10 cellular contexts compared by ENCODE assay signal in genomic region chr2:71614976-71615768, GRCh38.
A peak's percentile ranks its signal among the peaks of the same experiment; 100 is the strongest.
DNase-seq lines count a peak whose midpoint lies in the region; ATAC-seq and TF ChIP-seq lines count a peak whose summit lies in the region.
"Had no signal": no experiment of that assay in that cellular context is flagged by ENCODE, and none has a peak within 500 bp of the region (broad histone marks: within the 10 kb centered on the region; RNA-seq: fewer than 3 reads in every experiment).

No MANE protein-coding gene starts in this region.

- TF ChIP-seq CTCF in foreskin fibroblast (IDR thresholded peaks at IDR 0.05; ENCODE audit: low read depth, low read length), result no peak

- no peak overlapping the region for H2BK12ac ChIP-seq in neuronal stem cell (ENCODE audit: low read length)

- H3K27ac Mint-ChIP-seq in activated naive CD8-positive, alpha-beta T cell treated with anti-CD3 and anti-CD28 coated beads for 36 hours, result no peak overlapping the region
- H3K27ac Mint-ChIP-seq: B cell had no signal

- no peak overlapping the region for H2AFZ ChIP-seq in neuronal stem cell (ENCODE audit: low read length)

- no peak overlapping the region for H3K18ac ChIP-seq in neuronal stem cell (ENCODE audit: low read length)

- no peaks in the 10 kb centered on the region for H3K36me3 Mint-ChIP-seq in activated naive CD8-positive, alpha-beta T cell treated with anti-CD3 and anti-CD28 coated beads for 36 hours

- H3K4me3 Mint-ChIP-seq in activated naive CD8-positive, alpha-beta T cell treated with anti-CD3 and anti-CD28 coated beads for 36 hours, result no peak overlapping the region
- H3K4me3 Mint-ChIP-seq: B cell had no signal

- no peaks in the 10 kb centered on the region for H3K4me1 Mint-ChIP-seq in activated naive CD8-positive, alpha-beta T cell treated with anti-CD3 and anti-CD28 coated beads for 36 hours
- H3K4me1 Mint-ChIP-seq: B cell had no signal

- peaks cover 1% of the 10 kb centered on the region for H3K79me1 ChIP-seq in neuronal stem cell (ENCODE audit: low read depth, low read length)

- no peaks in the 10 kb centered on the region for H3K9me3 Mint-ChIP-seq in activated naive CD8-positive, alpha-beta T cell treated with anti-CD3 and anti-CD28 coated beads for 36 hours

- no CpG with 5 or more reads among the region's 9 CpGs for WGBS in neuronal stem cell (ENCODE audit: extremely low coverage in 2 of 2, insufficient read length in 2 of 2, insufficient replicate concordance in 1 of 2), 2 donors
- WGBS in aorta, 2 donors, result 9 to 15% methylated on average over 9 of the region's 9 CpGs

- intact Hi-C loops in aorta (cut with DNase I), result loop anchor here (5.0 to 10.0 kb wide), 5 partner anchors 87 to 532 kb away; partner anchors contain the start of gene CYP26B1 (in 2 of the 2)

- H3K4me2 ChIP-seq in neuronal stem cell (ENCODE audit: insufficient read depth, low read length, poor library complexity, severe bottlenecking), result no peak overlapping the region

- H4K91ac ChIP-seq in neuronal stem cell (ENCODE audit: low read depth, low read length, poor library complexity), result no peak overlapping the region

- peak overlapping the region; percentile 26 for H2BK5ac ChIP-seq in neuronal stem cell (ENCODE audit: low read length)

- H3K27ac ChIP-seq in neuronal stem cell (replicated peaks; ENCODE audit: low read length) (no peak overlapping the region), aorta (ENCODE audit: low read depth in 1 of 2, low read length in 2 of 2) (peak overlapping the region; percentile 45 to 73)

- H3K9me3 ChIP-seq in neuronal stem cell (replicated peaks in 1 of 2; ENCODE audit: control insufficient read depth in 2 of 2, insufficient read depth in 1 of 2, low read depth in 1 of 2, low read length in 2 of 2) (peaks cover 0 to 3% of the 10 kb centered on the region in 2 donors), aorta (ENCODE audit: control insufficient read depth, low read length) (no peaks in the 10 kb centered on the region)

- ATAC-seq in aorta (ENCODE audit: low FRiP score), result peak; percentile 86

- H3K23ac ChIP-seq in neuronal stem cell (ENCODE audit: low read depth, low read length, poor library complexity), result no peak overlapping the region

- no peak overlapping the region for H2AK5ac ChIP-seq in neuronal stem cell (ENCODE audit: low read depth, low read length)

- peak overlapping the region; percentile 68 for H4K8ac ChIP-seq in neuronal stem cell (ENCODE audit: low read depth, low read length)

- H3K4me1 ChIP-seq in neuronal stem cell (ENCODE audit: control insufficient read depth in 2 of 2, insufficient read depth in 1 of 2, low read depth in 1 of 2, low read length in 2 of 2), result peaks cover 0 to 1% of the 10 kb centered on the region in 2 donors
- H3K4me1 ChIP-seq in aorta (ENCODE audit: control insufficient read depth in 1 of 2, insufficient read depth in 2 of 2, low read length in 2 of 2), result peaks cover 0 to 3% of the 10 kb centered on the region in 2 donors

- peak overlapping the region; percentile 7 for H3K9ac ChIP-seq in neuronal stem cell (ENCODE audit: low read depth, low read length, poor library complexity)

- no peak overlapping the region for H3K4me3 ChIP-seq in foreskin fibroblast (ENCODE audit: low read depth in 1 of 2, low read length in 2 of 2)
- no peak overlapping the region for H3K4me3 ChIP-seq in neuronal stem cell (ENCODE audit: low read length in 2 of 2)
- no peak overlapping the region for H3K4me3 ChIP-seq in aorta (ENCODE audit: low read length in 2 of 2)

- H3K27me3 ChIP-seq in neuronal stem cell (ENCODE audit: control insufficient read depth in 3 of 3, insufficient read depth in 3 of 3, low read depth in 1 of 3, low read length in 3 of 3) (peaks cover 0 to 6% (median 0%) of the 10 kb centered on the region in 3 experiments), aorta (ENCODE audit: control insufficient read depth in 1 of 2, insufficient read depth in 2 of 2, low read length in 1 of 2) (no peaks in the 10 kb centered on the region)

- DNase-seq in activated T-cell treated with anti-CD3 and anti-CD28 coated beads, Interleukin-2, amount 50 U/mL, for 48 hours, result peak; percentile 1 to 3
- DNase-seq in activated T-cell treated with anti-CD3 and anti-CD28 coated beads, Interleukin-2, amount 50 U/mL, for 1 hour, result no peak
- DNase-seq in foreskin fibroblast (peak; percentile 27 to 44), neuronal stem cell (ENCODE audit: low spot score) (no peak), aorta (peak; percentile 89 to 92), NCI-H2171 (lab: John Stamatoyannopoulos, UW) (no peak), DMS79 treated with DMSO at 0.1 percent for 48 hours (lab: John Stamatoyannopoulos, UW) (no peak)
- no peak for DNase-seq in activated naive CD8-positive, alpha-beta T cell treated with anti-CD3 and anti-CD28 coated beads for 36 hours
- DNase-seq: activated CD4-positive, alpha-beta T cell treated with anti-CD3 and anti-CD28 coated beads for 48 hours had no signal

- H3K14ac ChIP-seq in neuronal stem cell (ENCODE audit: low read length), result no peak overlapping the region

- H2BK15ac ChIP-seq in neuronal stem cell (ENCODE audit: low read length), result no peak overlapping the region

- no peak overlapping the region for H2BK120ac ChIP-seq in neuronal stem cell (ENCODE audit: low read depth, low read length)

- no peak overlapping the region for H3K4ac ChIP-seq in neuronal stem cell (ENCODE audit: low read length)

- no peaks in the 10 kb centered on the region for H3K27me3 Mint-ChIP-seq in activated naive CD8-positive, alpha-beta T cell treated with anti-CD3 and anti-CD28 coated beads for 36 hours

- H3K36me3 ChIP-seq in neuronal stem cell (replicated peaks in 1 of 2; ENCODE audit: control insufficient read depth in 2 of 2, insufficient read depth in 2 of 2, low read length in 2 of 2), result no peaks in the 10 kb centered on the region
- no peaks in the 10 kb centered on the region for H3K36me3 ChIP-seq in aorta (ENCODE audit: control insufficient read depth in 1 of 2, insufficient read depth in 2 of 2, low read length in 1 of 2)

Comparison
In these comparisons a context has a peak if more than half of its experiments do, and no peak if none do; other contexts are left out.
1. DNase-seq: peak in activated T-cell treated with anti-CD3 and anti-CD28 coated beads, Interleukin-2, amount 50 U/mL, for 48 hours (2 of 2), foreskin fibroblast (2 of 2) and aorta (2 of 2); none in activated T-cell treated with anti-CD3 and anti-CD28 coated beads, Interleukin-2, amount 50 U/mL, for 1 hour (single experiment), neuronal stem cell (single experiment), NCI-H2171 (single experiment), DMS79 treated with DMSO at 0.1 percent for 48 hours (single experiment) and activated naive CD8-positive, alpha-beta T cell treated with anti-CD3 and anti-CD28 coated beads for 36 hours (single experiment).